16 cellular contexts compared by ENCODE assay signal in the genomic region with DNA sequence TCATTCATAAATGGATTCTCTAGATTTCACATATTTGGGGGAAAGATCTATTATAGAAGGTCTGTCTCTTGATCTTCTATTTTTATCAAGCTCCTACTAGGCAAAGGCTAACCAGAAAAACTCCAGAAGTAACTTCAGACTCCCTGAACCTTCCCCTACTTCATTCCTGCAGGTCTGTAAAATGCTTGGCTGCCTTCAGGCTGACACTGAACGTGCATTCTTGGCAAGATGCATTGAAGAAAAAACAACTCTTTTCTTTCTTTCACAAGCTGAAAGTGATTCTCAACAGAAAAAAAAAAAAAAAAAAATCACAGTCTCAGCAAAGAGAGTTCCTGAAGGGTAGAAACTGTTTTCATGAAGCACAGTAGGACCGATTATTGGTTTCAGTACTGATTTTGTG. TPM values are rescaled to one million over a fixed set of nuclear protein-coding genes. Genes with fewer than 3 reads are reported as not detected.
A peak's percentile ranks its signal among the peaks of the same experiment; 100 is the strongest.
DNase-seq lines count a peak whose midpoint lies in the region; ATAC-seq and TF ChIP-seq lines count a peak whose summit lies in the region.
"Had no signal": no experiment of that assay in that cellular context is flagged by ENCODE, and none has a peak within 500 bp of the region (broad histone marks: within the 10 kb centered on the region; RNA-seq: fewer than 3 reads in every experiment).

No MANE protein-coding gene starts in this region.

- H3K27me3 ChIP-seq in trophoblast cell (ENCODE audit: insufficient read depth, low read length) (no peaks in the 10 kb centered on the region), GM23338 (ENCODE audit: insufficient read depth) (no peaks in the 10 kb centered on the region), osteoblast (ENCODE audit: insufficient read depth, low read length) (peaks cover 4% of the 10 kb centered on the region)
- H3K27me3 ChIP-seq: SJCRH30 had no signal

- H4K8ac ChIP-seq in trophoblast cell (ENCODE audit: low read depth, low read length) = no peak overlapping the region

- H4K20me1 ChIP-seq in GM23338 (replicated peaks; ENCODE audit: insufficient read depth) = no peaks in the 10 kb centered on the region
- H4K20me1 ChIP-seq in osteoblast (ENCODE audit: insufficient read depth, low read length) = no peaks in the 10 kb centered on the region

- no peak overlapping the region for H3K4ac ChIP-seq in trophoblast cell (ENCODE audit: low read depth, low read length)

- H3K9me3 Mint-ChIP-seq in GM23338 = no peaks in the 10 kb centered on the region
- H3K9me3 Mint-ChIP-seq: CD4-positive, alpha-beta T cell had no signal

- no peak overlapping the region for H3K14ac ChIP-seq in trophoblast cell (ENCODE audit: low read length)

- H3K27me3 Mint-ChIP-seq in GM23338 (ENCODE audit: insufficient read depth, low read depth, poor library complexity) = no peaks in the 10 kb centered on the region

- H3K9me3 ChIP-seq in trophoblast cell (ENCODE audit: insufficient read depth, low read depth, low read length) (no peaks in the 10 kb centered on the region), osteoblast (ENCODE audit: low read depth, low read length) (no peaks in the 10 kb centered on the region)
- H3K9me3 ChIP-seq: A549, SJCRH30 had no signal

- no peak overlapping the region for H2BK120ac ChIP-seq in trophoblast cell (ENCODE audit: insufficient read depth, low read length, poor library complexity)

- H2BK5ac ChIP-seq in trophoblast cell (ENCODE audit: low read depth, low read length, poor library complexity) = no peak overlapping the region

- H4K12ac ChIP-seq in trophoblast cell (ENCODE audit: low read depth, low read length) = no peak overlapping the region

- H3K4me1 Mint-ChIP-seq in GM23338 = peaks cover 9% of the 10 kb centered on the region; the same call in 2 of the 3 replicates

- H3K4me1 ChIP-seq in trophoblast cell (ENCODE audit: control insufficient read depth in 1 of 2, insufficient read depth in 2 of 2, low read length in 2 of 2) = peaks cover 3 to 8% of the 10 kb centered on the region in 2 experiments
- no peaks in the 10 kb centered on the region for H3K4me1 ChIP-seq in GM23338 (ENCODE audit: insufficient read depth)
- peaks cover 5% of the 10 kb centered on the region for H3K4me1 ChIP-seq in osteoblast (ENCODE audit: insufficient read depth, low read length)

- DNase-seq in EH (ENCODE audit: low read depth) = peak; percentile 53
- peak; percentile 24 for DNase-seq in astrocyte of the cerebellum (ENCODE audit: low read depth)
- peak; percentile 18 for DNase-seq in fibroblast of peridontal ligament (ENCODE audit: extremely low read depth)
- peak; percentile 44 to 64 for DNase-seq in trophoblast cell
- DNase-seq in GM23338 (ENCODE audit: low spot score) = no peak
- no peak for DNase-seq in NCI-H226
- DNase-seq in osteoblast (ENCODE audit: insufficient read length, low spot score, missing footprints) = no peak
- DNase-seq: CD4-positive, alpha-beta T cell; NCI-H1417 treated with DMSO at 0.1 percent for 48 hours; NCI-H1930; NCI-H748 treated with DMSO at 0.1 percent for 48 hours; OCI-M1; SJCRH30 had no signal

- WGBS in trophoblast cell (ENCODE audit: extremely low coverage, insufficient coverage, insufficient read length) = no CpG with 5 or more reads among the region's 2 CpGs

- H4K91ac ChIP-seq in trophoblast cell (ENCODE audit: low read depth, low read length) = no peak overlapping the region

- H2AFZ ChIP-seq in trophoblast cell (ENCODE audit: insufficient read depth, low read length, poor library complexity) (no peak overlapping the region), GM23338 (no peak overlapping the region), osteoblast (ENCODE audit: low read length) (no peak overlapping the region)

- H3K9me2 ChIP-seq in GM23338 (ENCODE audit: insufficient read depth) = no peaks in the 10 kb centered on the region

- in situ Hi-C loops in astrocyte of the cerebellum (cut with HindIII; ENCODE audit: low sequenced_read_pairs) = no loop called here

- no peak overlapping the region for H2BK12ac ChIP-seq in trophoblast cell (ENCODE audit: low read length)

- H3K4me2 ChIP-seq in trophoblast cell (ENCODE audit: low read length) (no peak overlapping the region), GM23338 (no peak overlapping the region), osteoblast (ENCODE audit: insufficient read depth, low read length) (no peak overlapping the region)
- H3K4me2 ChIP-seq: A549 had no signal

- H3K79me2 ChIP-seq in trophoblast cell (ENCODE audit: control insufficient read depth, insufficient read depth, low read length, poor library complexity) = no peaks in the 10 kb centered on the region
- no peaks in the 10 kb centered on the region for H3K79me2 ChIP-seq in GM23338 (replicated peaks; ENCODE audit: insufficient read depth)
- H3K79me2 ChIP-seq in osteoblast (ENCODE audit: insufficient read depth, low read length) = peaks cover 2% of the 10 kb centered on the region

- no peak overlapping the region for H3K9ac ChIP-seq in trophoblast cell (ENCODE audit: low read length)

- no peak for ATAC-seq in GM23338
- no peak for ATAC-seq in HG03159 (IDR thresholded peaks at IDR 0.05; ENCODE audit: unreplicated experiment)
- ATAC-seq: A549 had no signal

- H3F3A ChIP-seq in GM23338 (replicated peaks; ENCODE audit: low read depth) = no peaks in the 10 kb centered on the region

- no peak overlapping the region for H3K27ac Mint-ChIP-seq in GM23338
- H3K27ac Mint-ChIP-seq: CD4-positive, alpha-beta T cell; IgD-negative memory B cell had no signal

- no peaks in the 10 kb centered on the region for H3K36me3 Mint-ChIP-seq in GM23338 (ENCODE audit: low read depth)

- H3K4me3 ChIP-seq in astrocyte of the cerebellum (ENCODE audit: low read depth, low read length) (no peak overlapping the region), trophoblast cell (ENCODE audit: low read depth, low read length) (no peak overlapping the region), GM23338 (no peak overlapping the region), osteoblast (ENCODE audit: insufficient read depth, low read length) (no peak overlapping the region)
- H3K4me3 ChIP-seq: A549, SJCRH30 had no signal

- H3K4me3 Mint-ChIP-seq in GM23338 = no peak overlapping the region
- H3K4me3 Mint-ChIP-seq: CD4-positive, alpha-beta T cell; IgD-negative memory B cell had no signal

- H3K79me1 ChIP-seq in trophoblast cell (ENCODE audit: low read length) = no peaks in the 10 kb centered on the region

- H3K27ac ChIP-seq in trophoblast cell (ENCODE audit: low read depth, low read length) (no peak overlapping the region), GM23338 (ENCODE audit: low read depth) (no peak overlapping the region), osteoblast (ENCODE audit: low read depth, low read length) (no peak overlapping the region)
- H3K27ac ChIP-seq: A549, SJCRH30 had no signal

- TF ChIP-seq CTCF in astrocyte of the cerebellum (IDR thresholded peaks at IDR 0.05; ENCODE audit: low read depth, low read length, missing control alignments) (no peak), GM23338 (conservative IDR thresholded peaks at IDR 0.05; ENCODE audit: low read depth in 2 of 2) (no peak), osteoblast (IDR thresholded peaks at IDR 0.05; ENCODE audit: extremely low read depth, low read depth, low read length) (no peak)

- H3K23ac ChIP-seq in trophoblast cell (ENCODE audit: low read length) = no peak overlapping the region

- H3K36me3 ChIP-seq in trophoblast cell (ENCODE audit: control insufficient read depth in 1 of 2, insufficient read depth in 2 of 2, low read length in 2 of 2) (no peaks in the 10 kb centered on the region), GM23338 (ENCODE audit: insufficient read depth) (no peaks in the 10 kb centered on the region), osteoblast (ENCODE audit: insufficient read depth, low read length) (no peaks in the 10 kb centered on the region)
- H3K36me3 ChIP-seq: SJCRH30 had no signal

- no peak overlapping the region for H2AK5ac ChIP-seq in trophoblast cell (ENCODE audit: low read length)

- no peak overlapping the region for H3K18ac ChIP-seq in trophoblast cell (ENCODE audit: low read length)

TF ChIP-seq in GM23338, 12 proteins besides CTCF, POLR2A, EP300 and RAD21 (continues in another document):
- no peak for TF ChIP-seq ZNF331 (CRISPR knock-in tag; IDR thresholded peaks at IDR 0.05; ENCODE audit: low read depth)

RNA-seq across cellular contexts. Expression of a gene that starts 12.7 kb away (rescaled TPM):
- 4.2 and 6.3 TPM in 2 replicates for polyA plus RNA-seq in trophoblast cell (2013)
- total RNA-seq in GM23338 (2014; rRNA removed; shearing (Covaris generic)) = 3.8 and 3.9 TPM in 2 replicates
- 2.2 and 2.9 TPM in 2 replicates for polyA plus RNA-seq in GM23338 (2016; fragmentation: Nextera tagmentation; extraction: Ambion mirVana)
- total RNA-seq in osteoblast = 6.9 and 7.4 TPM in 2 replicates
- total RNA-seq: CD4-positive, alpha-beta T cell had no signal
- polyA plus RNA-seq: IgD-negative memory B cell had no signal

Comparison
In these comparisons a context has a peak if more than half of its experiments do, and no peak if none do; other contexts are left out.
1. DNase-seq: peak in EH (single experiment), astrocyte of the cerebellum (single experiment), fibroblast of peridontal ligament (single experiment) and trophoblast cell (2 of 2); none in GM23338 (single experiment), NCI-H226 (single experiment) and osteoblast (single experiment).